Comparison of ENCODE assay signal across 11 cellular contexts in genomic region chr17:78124081-78124835, GRCh38. TPM values are rescaled to one million over a fixed set of nuclear protein-coding genes. Genes with fewer than 3 reads are reported as not detected.
DNase-seq lines count a peak whose midpoint lies in the region; ATAC-seq and TF ChIP-seq lines count a peak whose summit lies in the region.
"Had no signal": no experiment of that assay in that cellular context is flagged by ENCODE, and none has a peak within 500 bp of the region (broad histone marks: within the 10 kb centered on the region; RNA-seq: fewer than 3 reads in every experiment).

No MANE protein-coding gene starts in this region.

- POLR2A ChIA-PET in activated B cell treated with CpG ODN at 0.5 μM for 24 hours (lab: Charles Lee), result interaction anchor here (0.6 to 48.2 kb wide), 8 partner anchors 10 to 1716 kb away, joined by 3 to 2404 read pairs (median 9); partner anchors contain the start of genes AFMID, C17orf99, SYNGR2 and TK1
- POLR2A ChIA-PET in SK-N-SH (lab: Yijun Ruan, JAX), result interaction anchor here (0.5 kb wide), 1 partner anchor 54 kb away, joined by 3 read pairs; no protein-coding TSS in a partner anchor

- H3F3A ChIP-seq in SK-N-SH (replicated peaks; ENCODE audit: insufficient read depth), result no peaks in the 10 kb centered on the region

- WGBS in SK-N-SH (ENCODE audit: low lambda C conversion rate), result 91% methylated on average over 28 of the region's 30 CpGs

- peaks cover 55% of the 10 kb centered on the region for H3K36me3 Mint-ChIP-seq in activated B cell treated with CpG ODN at 0.5 μM for 24 hours (ENCODE audit: low read depth)

- H3K27ac Mint-ChIP-seq in activated B cell treated with CpG ODN at 0.5 μM for 24 hours, result peak overlapping the region; percentile 76

- H3K4me2 ChIP-seq in SK-N-SH, result no peak overlapping the region

- no peak overlapping the region for H3K9ac ChIP-seq in SK-N-SH

- H3K4me3 Mint-ChIP-seq in activated B cell treated with CpG ODN at 0.5 μM for 24 hours, result peak overlapping the region; percentile 50

- no peaks in the 10 kb centered on the region for H3K79me2 ChIP-seq in SK-N-SH (ENCODE audit: insufficient read depth)

- H3K4me1 ChIP-seq in mucosa of descending colon (ENCODE audit: low read depth) (peaks cover 21% of the 10 kb centered on the region), SK-N-SH (ENCODE audit: control insufficient read depth in 1 of 2, insufficient read depth in 2 of 2, low read depth in 1 of 2, low read length in 1 of 2) (peaks cover 4 to 39% of the 10 kb centered on the region in 2 experiments; a peak in 1 of 4 replicates)

- DNase-seq in GM20000 (ENCODE audit: low spot score) (peak; percentile 87), activated B cell treated with CpG ODN at 0.5 μM for 24 hours (peak; percentile 76), mucosa of descending colon (peak in 2 of 3 donors; percentile 51 to 79), SK-N-SH (no peak), HPDE6-E6E7 (ENCODE audit: extremely low spot score) (no peak), amygdala (lab: John Stamatoyannopoulos, UW) (no peak)
- DNase-seq: stimulated activated CD4-positive, alpha-beta T cell treated with anti-CD3 and anti-CD28 coated beads, Interleukin-1b, Interleukin-23, amount 100 ng/mL, for 48 hours had no signal

- H3K36me3 ChIP-seq in mucosa of descending colon (ENCODE audit: low read depth) (no peaks in the 10 kb centered on the region), SK-N-SH (replicated peaks in 1 of 2; ENCODE audit: control insufficient read depth in 1 of 2, insufficient read depth in 2 of 2, low read length in 1 of 2) (no peaks in the 10 kb centered on the region)

- intact Hi-C loops in activated B cell treated with CpG ODN at 0.5 μM for 24 hours (cut with micrococcal nuclease) (loop anchor here (1.0 to 10.0 kb wide), 4 partner anchors 8 to 679 kb away; no protein-coding TSS in a partner anchor), mucosa of descending colon (cut with DNase I, micrococcal nuclease) (no loop called here)

- H2AFZ ChIP-seq in SK-N-SH (ENCODE audit: low read depth), result no peak overlapping the region

- no peaks in the 10 kb centered on the region for H3K9me3 ChIP-seq in mucosa of descending colon
- no peaks in the 10 kb centered on the region for H3K9me3 ChIP-seq in SK-N-SH

- H3K9me3 Mint-ChIP-seq in activated B cell treated with CpG ODN at 0.5 μM for 24 hours, result no peaks in the 10 kb centered on the region

- H3K27me3 ChIP-seq in SK-N-SH (ENCODE audit: insufficient read depth), result no peaks in the 10 kb centered on the region

- no peak for TF ChIP-seq RAD21 in SK-N-SH (IDR thresholded peaks at IDR 0.05; ENCODE audit: low read length)

- no peaks in the 10 kb centered on the region for H4K20me1 ChIP-seq in SK-N-SH (ENCODE audit: insufficient read depth)

- H3K4me3 ChIP-seq in mucosa of descending colon (no peak overlapping the region), SK-N-SH (ENCODE audit: low read depth in 2 of 2, low read length in 1 of 2) (no peak overlapping the region)
- H3K4me3 ChIP-seq: lung had no signal

- no peaks in the 10 kb centered on the region for H3K27me3 Mint-ChIP-seq in activated B cell treated with CpG ODN at 0.5 μM for 24 hours

- ATAC-seq in activated B cell treated with CpG ODN at 0.5 μM for 24 hours (ENCODE audit: low read depth), result peak; percentile 63
- ATAC-seq in mucosa of descending colon, result no peak
- ATAC-seq in HG03457 (IDR thresholded peaks at IDR 0.05; ENCODE audit: unreplicated experiment), result no peak

- TF ChIP-seq CTCF in GM20000 (IDR thresholded peaks at IDR 0.05; ENCODE audit: extremely low read depth, missing control alignments), result no peak
- TF ChIP-seq CTCF in activated B cell treated with CpG ODN at 0.5 μM for 24 hours (IDR thresholded peaks at IDR 0.05), result no peak
- no peak for TF ChIP-seq CTCF in mucosa of descending colon (IDR thresholded peaks at IDR 0.05)
- TF ChIP-seq CTCF in SK-N-SH (IDR thresholded peaks at IDR 0.05), result no peak

- CTCF ChIA-PET in activated B cell treated with CpG ODN at 0.5 μM for 24 hours (lab: Charles Lee) (interaction anchor here (1.1 to 15.7 kb wide), 3 partner anchors 12 to 51 kb away, joined by 4 to 220 read pairs (median 5); no protein-coding TSS in a partner anchor), SK-N-SH (lab: Yijun Ruan, JAX) (interaction anchor here (1.5 to 8.0 kb wide), 6 partner anchors 10 to 127 kb away, joined by 6 to 100 read pairs (median 12); no protein-coding TSS in a partner anchor)

- peak; percentile 47 for TF ChIP-seq POLR2A in GM10847 (IDR thresholded peaks at IDR 0.05; ENCODE audit: extremely low read depth, insufficient read length)

- H3K9me2 ChIP-seq in SK-N-SH, result no peaks in the 10 kb centered on the region

- H3K27ac ChIP-seq in SK-N-SH (ENCODE audit: low read depth in 2 of 2, low read length in 1 of 2), result no peak overlapping the region; a peak in 1 of 4 replicates

- TF ChIP-seq EP300 in SK-N-SH (IDR thresholded peaks at IDR 0.05; ENCODE audit: borderline replicate concordance in 1 of 2, low read depth in 1 of 2, low read length in 1 of 2), result no peak

- peaks cover 74% of the 10 kb centered on the region for H3K4me1 Mint-ChIP-seq in activated B cell treated with CpG ODN at 0.5 μM for 24 hours

TF ChIP-seq in SK-N-SH, 30 proteins besides CTCF, POLR2A, EP300 and RAD21:
- TF ChIP-seq USF1 (IDR thresholded peaks at IDR 0.05; ENCODE audit: borderline replicate concordance, low read depth) (no peak), ELF1 (IDR thresholded peaks at IDR 0.05) (no peak), ZBTB33 (IDR thresholded peaks at IDR 0.05; ENCODE audit: borderline replicate concordance, low read depth) (no peak), TEAD4 (IDR thresholded peaks at IDR 0.05; ENCODE audit: borderline replicate concordance, insufficient read depth) (no peak), MEF2A (IDR thresholded peaks at IDR 0.05; ENCODE audit: borderline replicate concordance, low read depth) (no peak), CHD2 (IDR thresholded peaks at IDR 0.05; ENCODE audit: low read length, partially characterized antibody) (no peak), FOXM1 (IDR thresholded peaks at IDR 0.05; ENCODE audit: low read depth) (no peak)

RNA-seq across cellular contexts. Expression of gene TMC6, which starts 4.3 kb away (rescaled TPM):
- total RNA-seq in activated B cell treated with CpG ODN at 0.5 μM for 24 hours (746 and 896 TPM in 2 replicates), mucosa of descending colon (100 to 1,000 TPM in 2 of 3 donors, 10 to 100 TPM in 1; 53.8 to 108 (median 105) TPM)
- 3.8 and 5.5 TPM in 2 replicates for polyA plus RNA-seq in SK-N-SH (2012; rRNA removed)
- polyA plus RNA-seq in SK-N-SH (2012; cell fraction: cytosol; rRNA removed), result 1.9 and 2.8 TPM in 2 replicates
- polyA plus RNA-seq in SK-N-SH (2012; cell fraction: nucleus; rRNA removed), result 15.2 and 17.5 TPM in 2 replicates

RNA-seq across cellular contexts. Expression of gene TMC8, which starts 6.3 kb away (rescaled TPM):
- 166 and 181 TPM in 2 replicates for total RNA-seq in activated B cell treated with CpG ODN at 0.5 μM for 24 hours
- total RNA-seq in mucosa of descending colon, result 10 to 100 TPM in 1 of 3 donors, 1 to 10 TPM in 2; 6.0 to 11.4 (median 8.5) TPM
- 0.15 and 0.18 TPM in 2 replicates for polyA plus RNA-seq in SK-N-SH (2012; rRNA removed)
- polyA plus RNA-seq in SK-N-SH (2012; cell fraction: cytosol; rRNA removed), result 0.01 TPM in 1 of 2 replicates, not detected in the other
- 0.04 and 0.11 TPM in 2 replicates for polyA plus RNA-seq in SK-N-SH (2012; cell fraction: nucleus; rRNA removed)

RNA-seq across cellular contexts. Expression of gene C17orf99, which starts 21.9 kb away (rescaled TPM):
- 5.2 and 7.1 TPM in 2 replicates for total RNA-seq in activated B cell treated with CpG ODN at 0.5 μM for 24 hours
- not detected for total RNA-seq in mucosa of descending colon
- not detected in 2 replicates for polyA plus RNA-seq in SK-N-SH (2012; rRNA removed)
- polyA plus RNA-seq in SK-N-SH (2012; cell fraction: cytosol; rRNA removed), result not detected in 2 replicates
- not detected in 2 replicates for polyA plus RNA-seq in SK-N-SH (2012; cell fraction: nucleus; rRNA removed)
- total RNA-seq: NCI-H460 had no signal

RNA-seq across cellular contexts. Expression of gene SYNGR2, which starts 44.1 kb away (rescaled TPM):
- total RNA-seq in activated B cell treated with CpG ODN at 0.5 μM for 24 hours, result 636 and 647 TPM in 2 replicates
- 100 to 1,000 TPM in 2 of 3 donors, 10 to 100 TPM in 1; 90.4 to 202 (median 196) TPM for total RNA-seq in mucosa of descending colon
- 160 and 181 TPM in 2 replicates for polyA plus RNA-seq in SK-N-SH (2012; rRNA removed)
- polyA plus RNA-seq in SK-N-SH (2012; cell fraction: cytosol; rRNA removed), result 76.9 and 109 TPM in 2 replicates
- 103 and 110 TPM in 2 replicates for polyA plus RNA-seq in SK-N-SH (2012; cell fraction: nucleus; rRNA removed)

Comparison
In these comparisons a context has a peak if more than half of its experiments do, and no peak if none do; other contexts are left out.
1. DNase-seq: peak in GM20000 (single experiment), activated B cell treated with CpG ODN at 0.5 μM for 24 hours (single experiment) and mucosa of descending colon (2 of 3); none in SK-N-SH (single experiment), HPDE6-E6E7 (single experiment) and amygdala (0 of 56).
2. RNA of gene TMC8, which starts 6.3 kb away (total RNA-seq): 166 to 181 TPM in activated B cell treated with CpG ODN at 0.5 μM for 24 hours; 6.0 to 11.4 TPM in mucosa of descending colon; every median in the first group is over 10 times any median in the second.